Comparison of ENCODE assay signal across 4 cellular contexts in the genomic region with DNA sequence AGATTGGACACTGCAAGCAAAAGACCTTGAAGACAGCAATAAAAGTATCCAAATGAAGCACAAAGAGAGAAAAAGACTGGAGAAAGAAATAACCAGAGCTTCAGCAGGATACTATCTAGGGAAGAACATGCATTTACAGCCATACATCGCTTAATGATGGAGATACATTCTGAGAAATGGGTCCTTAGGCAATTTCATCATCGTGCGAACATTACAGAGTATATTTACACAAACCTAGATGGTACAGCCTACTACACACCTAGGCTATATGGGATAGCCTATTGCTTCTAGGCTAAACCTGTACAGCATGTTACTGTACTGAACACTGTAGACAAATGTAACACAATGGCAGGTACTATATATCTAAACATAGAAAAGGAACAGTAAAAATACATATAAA.
A peak's percentile ranks its signal among the peaks of the same experiment; 100 is the strongest.
TF ChIP-seq lines count a peak whose summit lies in the region.

No MANE protein-coding gene starts in this region.

TF ChIP-seq in HepG2, 621 proteins besides CTCF, POLR2A, EP300 and RAD21:
- TF ChIP-seq CAMTA2 (CRISPR knock-in tag; IDR thresholded peaks at IDR 0.05; ENCODE audit: borderline replicate concordance) = no peak
- peak; percentile 88 for TF ChIP-seq ZNF629 (CRISPR knock-in tag; conservative IDR thresholded peaks at IDR 0.05)
- no peak for TF ChIP-seq FOXC1 (CRISPR knock-in tag; IDR thresholded peaks at IDR 0.05; ENCODE audit: borderline replicate concordance)
- TF ChIP-seq CEBPB (IDR thresholded peaks at IDR 0.05; ENCODE audit: borderline replicate concordance, low read depth, low read length) = peak; percentile 10; the same call in 1 of the 2 replicates
- TF ChIP-seq NRL (CRISPR knock-in tag; IDR thresholded peaks at IDR 0.05; ENCODE audit: borderline replicate concordance) = no peak

TF ChIP-seq in HEK293, 187 proteins besides CTCF, POLR2A, EP300 and RAD21:
- TF ChIP-seq, protein P1, sequence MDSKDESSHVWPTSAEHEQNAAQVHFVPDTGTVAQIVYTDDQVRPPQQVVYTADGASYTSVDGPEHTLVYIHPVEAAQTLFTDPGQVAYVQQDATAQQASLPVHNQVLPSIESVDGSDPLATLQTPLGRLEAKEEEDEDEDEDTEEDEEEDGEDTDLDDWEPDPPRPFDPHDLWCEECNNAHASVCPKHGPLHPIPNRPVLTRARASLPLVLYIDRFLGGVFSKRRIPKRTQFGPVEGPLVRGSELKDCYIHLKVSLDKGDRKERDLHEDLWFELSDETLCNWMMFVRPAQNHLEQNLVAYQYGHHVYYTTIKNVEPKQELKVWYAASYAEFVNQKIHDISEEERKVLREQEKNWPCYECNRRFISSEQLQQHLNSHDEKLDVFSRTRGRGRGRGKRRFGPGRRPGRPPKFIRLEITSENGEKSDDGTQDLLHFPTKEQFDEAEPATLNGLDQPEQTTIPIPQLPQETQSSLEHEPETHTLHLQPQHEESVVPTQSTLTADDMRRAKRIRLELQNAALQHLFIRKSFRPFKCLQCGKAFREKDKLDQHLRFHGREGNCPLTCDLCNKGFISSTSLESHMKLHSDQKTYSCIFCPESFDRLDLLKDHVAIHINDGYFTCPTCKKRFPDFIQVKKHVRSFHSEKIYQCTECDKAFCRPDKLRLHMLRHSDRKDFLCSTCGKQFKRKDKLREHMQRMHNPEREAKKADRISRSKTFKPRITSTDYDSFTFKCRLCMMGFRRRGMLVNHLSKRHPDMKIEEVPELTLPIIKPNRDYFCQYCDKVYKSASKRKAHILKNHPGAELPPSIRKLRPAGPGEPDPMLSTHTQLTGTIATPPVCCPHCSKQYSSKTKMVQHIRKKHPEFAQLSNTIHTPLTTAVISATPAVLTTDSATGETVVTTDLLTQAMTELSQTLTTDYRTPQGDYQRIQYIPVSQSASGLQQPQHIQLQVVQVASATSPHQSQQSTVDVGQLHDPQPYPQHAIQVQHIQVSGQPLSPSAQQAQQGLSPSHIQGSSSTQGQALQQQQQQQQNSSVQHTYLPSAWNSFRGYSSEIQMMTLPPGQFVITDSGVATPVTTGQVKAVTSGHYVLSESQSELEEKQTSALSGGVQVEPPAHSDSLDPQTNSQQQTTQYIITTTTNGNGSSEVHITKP (tag by site-specific recombination; IDR thresholded peaks at IDR 0.05) = peak; percentile 75
- no peak for TF ChIP-seq SCRT1 (tag by site-specific recombination; IDR thresholded peaks at IDR 0.05; ENCODE audit: borderline replicate concordance)

TF ChIP-seq in GM12878, 131 proteins besides CTCF, POLR2A, EP300 and RAD21:
- TF ChIP-seq ETV6 (conservative IDR thresholded peaks at IDR 0.05 in 1 of 2, IDR thresholded peaks at IDR 0.05 in 1 of 2; ENCODE audit: borderline replicate concordance in 1 of 2, low read depth in 1 of 2) (no peak), NBN (IDR thresholded peaks at IDR 0.05) (no peak), CREB1 (IDR thresholded peaks at IDR 0.05; ENCODE audit: low read depth) (no peak), TBL1XR1 (IDR thresholded peaks at IDR 0.05; ENCODE audit: low read depth, low read length) (no peak), EGR1 (IDR thresholded peaks at IDR 0.05; ENCODE audit: borderline replicate concordance in 1 of 2, low read depth in 2 of 2, low read length in 2 of 2) (no peak), KAT2A (conservative IDR thresholded peaks at IDR 0.05; ENCODE audit: control insufficient read depth, low read depth, low read length) (no peak), CBFB (IDR thresholded peaks at IDR 0.05; ENCODE audit: low read depth) (no peak), JUNB (IDR thresholded peaks at IDR 0.05) (no peak), TAF1 (IDR thresholded peaks at IDR 0.05; ENCODE audit: borderline replicate concordance, low read depth, low read length) (no peak), CEBPB (IDR thresholded peaks at IDR 0.05; ENCODE audit: borderline replicate concordance in 1 of 2, low read depth in 2 of 2, low read length in 2 of 2) (no peak), IKZF1 (conservative IDR thresholded peaks at IDR 0.05) (no peak), SMAD5 (IDR thresholded peaks at IDR 0.05; ENCODE audit: low read depth) (no peak), CBX3 (IDR thresholded peaks at IDR 0.05; ENCODE audit: borderline replicate concordance, low read depth) (no peak)
- TF ChIP-seq, protein P2, sequence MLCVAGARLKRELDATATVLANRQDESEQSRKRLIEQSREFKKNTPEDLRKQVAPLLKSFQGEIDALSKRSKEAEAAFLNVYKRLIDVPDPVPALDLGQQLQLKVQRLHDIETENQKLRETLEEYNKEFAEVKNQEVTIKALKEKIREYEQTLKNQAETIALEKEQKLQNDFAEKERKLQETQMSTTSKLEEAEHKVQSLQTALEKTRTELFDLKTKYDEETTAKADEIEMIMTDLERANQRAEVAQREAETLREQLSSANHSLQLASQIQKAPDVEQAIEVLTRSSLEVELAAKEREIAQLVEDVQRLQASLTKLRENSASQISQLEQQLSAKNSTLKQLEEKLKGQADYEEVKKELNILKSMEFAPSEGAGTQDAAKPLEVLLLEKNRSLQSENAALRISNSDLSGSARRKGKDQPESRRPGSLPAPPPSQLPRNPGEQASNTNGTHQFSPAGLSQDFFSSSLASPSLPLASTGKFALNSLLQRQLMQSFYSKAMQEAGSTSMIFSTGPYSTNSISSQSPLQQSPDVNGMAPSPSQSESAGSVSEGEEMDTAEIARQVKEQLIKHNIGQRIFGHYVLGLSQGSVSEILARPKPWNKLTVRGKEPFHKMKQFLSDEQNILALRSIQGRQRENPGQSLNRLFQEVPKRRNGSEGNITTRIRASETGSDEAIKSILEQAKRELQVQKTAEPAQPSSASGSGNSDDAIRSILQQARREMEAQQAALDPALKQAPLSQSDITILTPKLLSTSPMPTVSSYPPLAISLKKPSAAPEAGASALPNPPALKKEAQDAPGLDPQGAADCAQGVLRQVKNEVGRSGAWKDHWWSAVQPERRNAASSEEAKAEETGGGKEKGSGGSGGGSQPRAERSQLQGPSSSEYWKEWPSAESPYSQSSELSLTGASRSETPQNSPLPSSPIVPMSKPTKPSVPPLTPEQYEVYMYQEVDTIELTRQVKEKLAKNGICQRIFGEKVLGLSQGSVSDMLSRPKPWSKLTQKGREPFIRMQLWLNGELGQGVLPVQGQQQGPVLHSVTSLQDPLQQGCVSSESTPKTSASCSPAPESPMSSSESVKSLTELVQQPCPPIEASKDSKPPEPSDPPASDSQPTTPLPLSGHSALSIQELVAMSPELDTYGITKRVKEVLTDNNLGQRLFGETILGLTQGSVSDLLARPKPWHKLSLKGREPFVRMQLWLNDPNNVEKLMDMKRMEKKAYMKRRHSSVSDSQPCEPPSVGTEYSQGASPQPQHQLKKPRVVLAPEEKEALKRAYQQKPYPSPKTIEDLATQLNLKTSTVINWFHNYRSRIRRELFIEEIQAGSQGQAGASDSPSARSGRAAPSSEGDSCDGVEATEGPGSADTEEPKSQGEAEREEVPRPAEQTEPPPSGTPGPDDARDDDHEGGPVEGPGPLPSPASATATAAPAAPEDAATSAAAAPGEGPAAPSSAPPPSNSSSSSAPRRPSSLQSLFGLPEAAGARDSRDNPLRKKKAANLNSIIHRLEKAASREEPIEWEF (IDR thresholded peaks at IDR 0.05; ENCODE audit: insufficient replicate concordance, low read depth, low read length) = no peak
- TF ChIP-seq, protein P3, sequence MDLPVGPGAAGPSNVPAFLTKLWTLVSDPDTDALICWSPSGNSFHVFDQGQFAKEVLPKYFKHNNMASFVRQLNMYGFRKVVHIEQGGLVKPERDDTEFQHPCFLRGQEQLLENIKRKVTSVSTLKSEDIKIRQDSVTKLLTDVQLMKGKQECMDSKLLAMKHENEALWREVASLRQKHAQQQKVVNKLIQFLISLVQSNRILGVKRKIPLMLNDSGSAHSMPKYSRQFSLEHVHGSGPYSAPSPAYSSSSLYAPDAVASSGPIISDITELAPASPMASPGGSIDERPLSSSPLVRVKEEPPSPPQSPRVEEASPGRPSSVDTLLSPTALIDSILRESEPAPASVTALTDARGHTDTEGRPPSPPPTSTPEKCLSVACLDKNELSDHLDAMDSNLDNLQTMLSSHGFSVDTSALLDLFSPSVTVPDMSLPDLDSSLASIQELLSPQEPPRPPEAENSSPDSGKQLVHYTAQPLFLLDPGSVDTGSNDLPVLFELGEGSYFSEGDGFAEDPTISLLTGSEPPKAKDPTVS (IDR thresholded peaks at IDR 0.05; ENCODE audit: low read depth, low read length) = no peak
- TF ChIP-seq, protein P4, sequence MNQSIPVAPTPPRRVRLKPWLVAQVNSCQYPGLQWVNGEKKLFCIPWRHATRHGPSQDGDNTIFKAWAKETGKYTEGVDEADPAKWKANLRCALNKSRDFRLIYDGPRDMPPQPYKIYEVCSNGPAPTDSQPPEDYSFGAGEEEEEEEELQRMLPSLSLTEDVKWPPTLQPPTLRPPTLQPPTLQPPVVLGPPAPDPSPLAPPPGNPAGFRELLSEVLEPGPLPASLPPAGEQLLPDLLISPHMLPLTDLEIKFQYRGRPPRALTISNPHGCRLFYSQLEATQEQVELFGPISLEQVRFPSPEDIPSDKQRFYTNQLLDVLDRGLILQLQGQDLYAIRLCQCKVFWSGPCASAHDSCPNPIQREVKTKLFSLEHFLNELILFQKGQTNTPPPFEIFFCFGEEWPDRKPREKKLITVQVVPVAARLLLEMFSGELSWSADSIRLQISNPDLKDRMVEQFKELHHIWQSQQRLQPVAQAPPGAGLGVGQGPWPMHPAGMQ (IDR thresholded peaks at IDR 0.05; ENCODE audit: borderline replicate concordance) = no peak

TF ChIP-seq in K562, 482 proteins besides CTCF, POLR2A, EP300 and RAD21:
- no peak for TF ChIP-seq ZNF224 (CRISPR knock-in tag; IDR thresholded peaks at IDR 0.05)
- TF ChIP-seq HCFC1 (IDR thresholded peaks at IDR 0.05; ENCODE audit: low read depth, low read length) = no peak
- TF ChIP-seq ILF3 (IDR thresholded peaks at IDR 0.05; ENCODE audit: borderline replicate concordance) = no peak
- TF ChIP-seq, protein P5, sequence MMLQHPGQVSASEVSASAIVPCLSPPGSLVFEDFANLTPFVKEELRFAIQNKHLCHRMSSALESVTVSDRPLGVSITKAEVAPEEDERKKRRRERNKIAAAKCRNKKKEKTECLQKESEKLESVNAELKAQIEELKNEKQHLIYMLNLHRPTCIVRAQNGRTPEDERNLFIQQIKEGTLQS (IDR thresholded peaks at IDR 0.05) = peak; percentile 44; the same call in 1 of the 2 replicates
- TF ChIP-seq, protein P5 (CRISPR knock-in tag; conservative IDR thresholded peaks at IDR 0.05) = no peak
